ENCODE assay signal across 15 cellular contexts in the genomic region with DNA sequence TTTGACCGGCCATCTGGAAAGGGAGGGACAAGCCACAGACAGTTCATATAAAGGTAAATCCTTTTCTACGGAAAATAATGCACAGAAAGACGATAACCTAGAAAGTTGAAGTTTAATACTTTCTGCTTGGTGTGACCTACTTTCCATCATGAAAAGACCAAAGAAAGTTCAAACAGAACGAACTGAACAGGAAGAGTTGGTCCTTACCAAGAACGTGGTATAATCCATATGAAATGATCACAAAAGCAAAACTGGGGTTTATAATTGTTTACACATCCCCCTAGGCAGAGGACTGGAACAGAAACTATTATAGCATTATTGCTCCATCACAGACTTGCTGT.
DNase-seq lines count a peak whose midpoint lies in the region; ATAC-seq and TF ChIP-seq lines count a peak whose summit lies in the region.
"Had no signal": no experiment of that assay in that cellular context is flagged by ENCODE, and none has a peak within 500 bp of the region (broad histone marks: within the 10 kb centered on the region; RNA-seq: fewer than 3 reads in every experiment).

No MANE protein-coding gene starts in this region.

- no peaks in the 10 kb centered on the region for H3K27me3 Mint-ChIP-seq in Calu3 (ENCODE audit: unreplicated experiment)
- H3K27me3 Mint-ChIP-seq: dendritic cell treated with granulocyte-macrophage colony-stimulating factor and Interleukin-4, amounts not matched to agents 40 ng/mL and 50 ng/mL, for 4 days had no signal

- H3K4me2 ChIP-seq in smooth muscle cell = peak overlapping the region; percentile 16

- peak overlapping the region; percentile 33 for H3K27ac ChIP-seq in WERI-Rb-1
- no peak overlapping the region for H3K27ac ChIP-seq in gastroesophageal sphincter
- H3K27ac ChIP-seq in smooth muscle cell (ENCODE audit: low read depth) = no peak overlapping the region

- H3K36me3 Mint-ChIP-seq in Calu3 (ENCODE audit: insufficient read depth, unreplicated experiment) = peaks cover 6% of the 10 kb centered on the region
- H3K36me3 Mint-ChIP-seq: CD4-positive, alpha-beta memory T cell had no signal

- intact Hi-C loops in Calu3 (cut with micrococcal nuclease; ENCODE audit: unreplicated experiment) = loop anchor here (2.0 kb wide), 1 partner anchor 58 kb away; no protein-coding TSS in a partner anchor

- 0 to 9% methylated on average over 3 to 5 of the region's 5 CpGs for WGBS in gastroesophageal sphincter (ENCODE audit: low coverage in 1 of 2), 2 donors
- 73% methylated on average over 5 of the region's 5 CpGs for WGBS in smooth muscle cell (ENCODE audit: low lambda C conversion rate)

- no peaks in the 10 kb centered on the region for H4K20me1 ChIP-seq in smooth muscle cell (ENCODE audit: low read depth)

- H3K4me1 Mint-ChIP-seq in Calu3 (ENCODE audit: low read depth, unreplicated experiment) = peaks cover 38% of the 10 kb centered on the region
- H3K4me1 Mint-ChIP-seq: naive thymus-derived CD8-positive, alpha-beta T cell had no signal

- POLR2A ChIA-PET in HEK293T (lab: Yijun Ruan, JAX) = no interaction called here

- no peak for TF ChIP-seq POLR2A in gastroesophageal sphincter (IDR thresholded peaks at IDR 0.05)

- H3K27ac Mint-ChIP-seq in Calu3 (ENCODE audit: unreplicated experiment) = peak overlapping the region; percentile 91
- H3K27ac Mint-ChIP-seq: CD4-positive, alpha-beta memory T cell; dendritic cell treated with granulocyte-macrophage colony-stimulating factor and Interleukin-4, amounts not matched to agents 40 ng/mL and 50 ng/mL, for 4 days; naive thymus-derived CD8-positive, alpha-beta T cell had no signal

- no TSS peak for BruUV-seq in Calu3 (replicated peaks; lab: Mats Ljungman, UMichigan)

- H3K27me3 ChIP-seq in WERI-Rb-1 (ENCODE audit: insufficient read depth, low read depth, severe bottlenecking) = no peaks in the 10 kb centered on the region
- H3K27me3 ChIP-seq in gastroesophageal sphincter = peaks cover 4% of the 10 kb centered on the region
- no peaks in the 10 kb centered on the region for H3K27me3 ChIP-seq in smooth muscle cell (ENCODE audit: low read depth)

- no peaks in the 10 kb centered on the region for H3F3A ChIP-seq in smooth muscle cell (ENCODE audit: low read depth)

- no peaks in the 10 kb centered on the region for H3K36me3 ChIP-seq in WERI-Rb-1
- H3K36me3 ChIP-seq in gastroesophageal sphincter = no peaks in the 10 kb centered on the region
- no peaks in the 10 kb centered on the region for H3K36me3 ChIP-seq in smooth muscle cell (ENCODE audit: low read depth)
- H3K36me3 ChIP-seq: HAP-1 had no signal

- ATAC-seq in gastroesophageal sphincter (no peak), GM21390 (IDR thresholded peaks at IDR 0.05; ENCODE audit: unreplicated experiment) (no peak), HG02884 (IDR thresholded peaks at IDR 0.05; ENCODE audit: unreplicated experiment) (no peak)
- ATAC-seq: naive thymus-derived CD8-positive, alpha-beta T cell had no signal

- H3K4me3 ChIP-seq in WERI-Rb-1 (ENCODE audit: low read depth, low read length) (no peak overlapping the region), gastroesophageal sphincter (peak overlapping the region; percentile 31 to 32), smooth muscle cell (no peak overlapping the region)
- H3K4me3 ChIP-seq: HAP-1 had no signal

- no peak for TF ChIP-seq EP300 in gastroesophageal sphincter (IDR thresholded peaks at IDR 0.05)

- no peaks in the 10 kb centered on the region for H3K79me2 ChIP-seq in smooth muscle cell (ENCODE audit: low read depth)

- CTCF ChIA-PET in Calu3 (lab: Charles Lee) (interaction anchor here (0.5 to 0.6 kb wide), 2 partner anchors 28 to 38 kb away, joined by 3 read pairs; no protein-coding TSS in a partner anchor), HEK293T (lab: Yijun Ruan, JAX) (no interaction called here)

- DNase-seq in Calu3 = no peak
- DNase-seq in WERI-Rb-1 = no peak
- no peak for DNase-seq in smooth muscle cell (lab: John Stamatoyannopoulos, UW; ENCODE audit: unreplicated experiment)
- no peak for DNase-seq in H4 (ENCODE audit: low spot score)
- DNase-seq in HEK293T (ENCODE audit: extremely low spot score) = no peak
- DNase-seq: CD4-positive, alpha-beta memory T cell; GDM1; naive thymus-derived CD8-positive, alpha-beta T cell; SHP77; stimulated activated CD8-positive, alpha-beta memory T cell treated with anti-CD3 and anti-CD28 coated beads, Interleukin-4, amount 100 ng/mL, for 48 hours had no signal

- H3K9ac ChIP-seq in smooth muscle cell (ENCODE audit: low read depth) = no peak overlapping the region

- TF ChIP-seq CTCF in Calu3 (IDR thresholded peaks at IDR 0.05; ENCODE audit: unreplicated experiment) (no peak), WERI-Rb-1 (IDR thresholded peaks at IDR 0.05; ENCODE audit: low read depth, low read length) (no peak), gastroesophageal sphincter (IDR thresholded peaks at IDR 0.05) (no peak), smooth muscle cell (IDR thresholded peaks at IDR 0.05; ENCODE audit: borderline replicate concordance, insufficient read depth, poor library complexity, severe bottlenecking) (no peak)

- no peaks in the 10 kb centered on the region for H3K9me3 Mint-ChIP-seq in Calu3 (ENCODE audit: low read depth, unreplicated experiment)
- H3K9me3 Mint-ChIP-seq: dendritic cell treated with granulocyte-macrophage colony-stimulating factor and Interleukin-4, amounts not matched to agents 40 ng/mL and 50 ng/mL, for 4 days had no signal

- H2AFZ ChIP-seq in smooth muscle cell (ENCODE audit: low read depth) = no peak overlapping the region

- H3K9me3 ChIP-seq in WERI-Rb-1 (ENCODE audit: severe bottlenecking) (no peaks in the 10 kb centered on the region), gastroesophageal sphincter (no peaks in the 10 kb centered on the region), smooth muscle cell (replicated peaks; ENCODE audit: low read depth) (no peaks in the 10 kb centered on the region)
- H3K9me3 ChIP-seq: HAP-1 had no signal

- H3K4me3 Mint-ChIP-seq in Calu3 (ENCODE audit: low read depth, unreplicated experiment) = peak overlapping the region; percentile 63
- H3K4me3 Mint-ChIP-seq: CD4-positive, alpha-beta memory T cell; dendritic cell treated with granulocyte-macrophage colony-stimulating factor and Interleukin-4, amounts not matched to agents 40 ng/mL and 50 ng/mL, for 4 days; naive thymus-derived CD8-positive, alpha-beta T cell had no signal

- H3K4me1 ChIP-seq in gastroesophageal sphincter (peaks cover 0 to 15% (median 4%) of the 10 kb centered on the region in 3 donors), smooth muscle cell (ENCODE audit: low read depth) (no peaks in the 10 kb centered on the region)

TF ChIP-seq in HEK293T, 16 proteins besides CTCF, POLR2A, EP300 and RAD21:
- TF ChIP-seq CTBP1 (IDR thresholded peaks at IDR 0.05; ENCODE audit: borderline replicate concordance) = no peak
- no peak for TF ChIP-seq ZNF384 (IDR thresholded peaks at IDR 0.05)
- TF ChIP-seq L3MBTL2 (conservative IDR thresholded peaks at IDR 0.05) = no peak
- no peak for TF ChIP-seq FOXM1 (IDR thresholded peaks at IDR 0.05; ENCODE audit: borderline replicate concordance)
- no peak for TF ChIP-seq NFRKB (IDR thresholded peaks at IDR 0.05)
- no peak for TF ChIP-seq LEF1 (IDR thresholded peaks at IDR 0.05; ENCODE audit: borderline replicate concordance)
- TF ChIP-seq ELF4 (IDR thresholded peaks at IDR 0.05) = no peak
- TF ChIP-seq SP1 (IDR thresholded peaks at IDR 0.05) = no peak
- TF ChIP-seq FOXA1 (IDR thresholded peaks at IDR 0.05) = no peak
- TF ChIP-seq TARDBP (IDR thresholded peaks at IDR 0.05) = no peak
- TF ChIP-seq FOXK2 (IDR thresholded peaks at IDR 0.05) = no peak
- no peak for TF ChIP-seq HDGF (IDR thresholded peaks at IDR 0.05; ENCODE audit: borderline replicate concordance)
- TF ChIP-seq ARNT (IDR thresholded peaks at IDR 0.05) = no peak
- TF ChIP-seq, protein P1, sequence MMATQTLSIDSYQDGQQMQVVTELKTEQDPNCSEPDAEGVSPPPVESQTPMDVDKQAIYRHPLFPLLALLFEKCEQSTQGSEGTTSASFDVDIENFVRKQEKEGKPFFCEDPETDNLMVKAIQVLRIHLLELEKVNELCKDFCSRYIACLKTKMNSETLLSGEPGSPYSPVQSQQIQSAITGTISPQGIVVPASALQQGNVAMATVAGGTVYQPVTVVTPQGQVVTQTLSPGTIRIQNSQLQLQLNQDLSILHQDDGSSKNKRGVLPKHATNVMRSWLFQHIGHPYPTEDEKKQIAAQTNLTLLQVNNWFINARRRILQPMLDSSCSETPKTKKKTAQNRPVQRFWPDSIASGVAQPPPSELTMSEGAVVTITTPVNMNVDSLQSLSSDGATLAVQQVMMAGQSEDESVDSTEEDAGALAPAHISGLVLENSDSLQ (IDR thresholded peaks at IDR 0.05) = no peak
- TF ChIP-seq BHLHE40 (IDR thresholded peaks at IDR 0.05; ENCODE audit: borderline replicate concordance) = no peak

Comparison
In these comparisons a context has a peak if more than half of its experiments do, and no peak if none do; other contexts are left out.
1. H3K4me3 ChIP-seq: peak in gastroesophageal sphincter (2 of 2); none in WERI-Rb-1 (single experiment) and smooth muscle cell (single experiment).